13 cellular contexts compared by ENCODE assay signal in genomic region chr6:157376706-157377230, GRCh38. TPM values are rescaled to one million over a fixed set of nuclear protein-coding genes. Genes with fewer than 3 reads are reported as not detected.
DNase-seq lines count a peak whose midpoint lies in the region; ATAC-seq and TF ChIP-seq lines count a peak whose summit lies in the region.
"Had no signal": no experiment of that assay in that cellular context is flagged by ENCODE, and none has a peak within 500 bp of the region (broad histone marks: within the 10 kb centered on the region; RNA-seq: fewer than 3 reads in every experiment).

No MANE protein-coding gene starts in this region.

- no peaks in the 10 kb centered on the region for H3F3A ChIP-seq in smooth muscle cell (ENCODE audit: low read depth)

- H3K4me3 ChIP-seq in fibroblast of mammary gland (ENCODE audit: control insufficient read depth, low read depth, low read length) (no peak overlapping the region), smooth muscle cell (no peak overlapping the region)

- no peaks in the 10 kb centered on the region for H3K79me2 ChIP-seq in smooth muscle cell (ENCODE audit: low read depth)

- peaks cover 4% of the 10 kb centered on the region for H3K4me1 ChIP-seq in smooth muscle cell (ENCODE audit: low read depth)

- H3K36me3 ChIP-seq in smooth muscle cell (ENCODE audit: low read depth), result no peaks in the 10 kb centered on the region

- no peak overlapping the region for H2AFZ ChIP-seq in smooth muscle cell (ENCODE audit: low read depth)

- DNase-seq in GM03348 (ENCODE audit: low spot score) (peak; percentile 19), NAMALWA (ENCODE audit: low spot score) (peak; percentile 71), NCI-H524 treated with DMSO at 0.1 percent for 48 hours (lab: John Stamatoyannopoulos, UW) (peak; percentile 75), fibroblast of mammary gland (ENCODE audit: low read depth) (peak; percentile 81), smooth muscle cell (lab: John Stamatoyannopoulos, UW; ENCODE audit: unreplicated experiment) (no peak), hypothalamus (lab: John Stamatoyannopoulos, UW) (no peak)
- DNase-seq: CD4-positive, alpha-beta T cell; mammary epithelial cell; PC-3; small intestine; SW 1271 had no signal

- H3K9me3 ChIP-seq in smooth muscle cell (replicated peaks; ENCODE audit: low read depth), result no peaks in the 10 kb centered on the region

- TF ChIP-seq CTCF in fibroblast of mammary gland (conservative IDR thresholded peaks at IDR 0.05; ENCODE audit: control insufficient read depth, insufficient read depth, low read depth, low read length) (no peak), smooth muscle cell (IDR thresholded peaks at IDR 0.05; ENCODE audit: borderline replicate concordance, insufficient read depth, poor library complexity, severe bottlenecking) (no peak)

- H3K27me3 ChIP-seq in smooth muscle cell (ENCODE audit: low read depth), result no peaks in the 10 kb centered on the region

- H4K20me1 ChIP-seq in smooth muscle cell (ENCODE audit: low read depth), result no peaks in the 10 kb centered on the region

- no peak for ATAC-seq in HG03520 (IDR thresholded peaks at IDR 0.05; ENCODE audit: unreplicated experiment)
- ATAC-seq in HG03280 (IDR thresholded peaks at IDR 0.05; ENCODE audit: unreplicated experiment), result no peak
- ATAC-seq: PC-3 had no signal

- 94% methylated on average over 9 of the region's 9 CpGs for whole genome bisulfite sequencing in smooth muscle cell (ENCODE audit: low lambda C conversion rate)

- H3K27ac ChIP-seq in smooth muscle cell (ENCODE audit: low read depth), result no peak overlapping the region

- H3K4me2 ChIP-seq in smooth muscle cell, result no peak overlapping the region

- no peak overlapping the region for H3K9ac ChIP-seq in smooth muscle cell (ENCODE audit: low read depth)

RNA-seq across cellular contexts. Expression of gene ZDHHC14, which starts 4.2 kb away (rescaled TPM):
- 1.3 TPM in 2 replicates for total RNA-seq in smooth muscle cell
- 1.6 and 4.2 TPM in 2 replicates for polyA plus RNA-seq in smooth muscle cell

RNA-seq across cellular contexts. Expression of gene TMEM242, which starts 53.4 kb away (rescaled TPM):
- total RNA-seq in smooth muscle cell, result 7.0 and 7.8 TPM in 2 replicates
- 12.0 and 13.3 TPM in 2 replicates for polyA plus RNA-seq in smooth muscle cell

Comparison
In these comparisons a context has a peak if more than half of its experiments do, and no peak if none do; other contexts are left out.
1. DNase-seq: peak in GM03348 (single experiment), NAMALWA (single experiment), NCI-H524 treated with DMSO at 0.1 percent for 48 hours (single experiment) and fibroblast of mammary gland (single experiment); none in smooth muscle cell (single experiment) and hypothalamus (0 of 51).